1 cellular context compared by ENCODE assay signal in the genomic region with DNA sequence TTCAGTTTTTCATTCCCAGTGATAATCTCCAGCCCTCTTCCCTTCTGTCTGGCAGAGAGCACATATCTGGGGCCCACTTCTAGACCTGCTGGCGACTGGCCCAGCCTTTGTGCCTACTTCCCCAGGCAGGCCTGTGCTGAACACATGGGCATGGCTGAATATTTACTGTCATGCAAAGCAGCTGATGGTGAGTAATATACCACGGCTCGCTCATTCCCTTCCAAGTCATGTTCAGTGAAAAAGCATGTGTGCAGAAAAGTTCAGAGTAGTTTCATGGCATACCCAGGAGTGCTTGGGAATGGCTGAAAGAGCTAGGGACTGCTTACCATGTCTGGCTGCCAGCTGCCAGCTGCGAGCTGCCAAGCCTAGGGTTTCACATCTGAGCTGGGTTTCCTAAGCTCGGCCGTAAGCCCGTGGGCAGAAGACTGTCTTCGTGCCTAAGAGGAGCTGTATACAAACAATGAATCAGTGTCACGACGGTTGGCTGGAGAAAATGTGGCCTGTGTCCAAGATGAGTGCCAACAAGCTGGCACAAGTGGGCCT.
TF ChIP-seq lines count a peak whose summit lies in the region.

No MANE protein-coding gene starts in this region.

TF ChIP-seq in H1, 55 proteins besides CTCF, POLR2A, EP300 and RAD21 (continued from another document):
- TF ChIP-seq BCL11A (IDR thresholded peaks at IDR 0.05; ENCODE audit: low read depth in 2 of 2, low read length in 2 of 2) (no peak), TAF1 (IDR thresholded peaks at IDR 0.05; ENCODE audit: low read depth, low read length) (no peak), CREB1 (IDR thresholded peaks at IDR 0.05) (no peak), TCF12 (IDR thresholded peaks at IDR 0.05; ENCODE audit: low read depth, low read length) (no peak), JUND (IDR thresholded peaks at IDR 0.05; ENCODE audit: low read length) (no peak), SIX5 (IDR thresholded peaks at IDR 0.05; ENCODE audit: low read depth, low read length) (no peak), EGR1 (IDR thresholded peaks at IDR 0.05; ENCODE audit: borderline replicate concordance, low read depth, low read length) (no peak), SUZ12 (IDR thresholded peaks at IDR 0.05; ENCODE audit: low read length) (no peak), HDAC2 (IDR thresholded peaks at IDR 0.05; ENCODE audit: borderline replicate concordance in 1 of 2, low read depth in 2 of 2, low read length in 2 of 2) (no peak)
